In the genomic region with DNA sequence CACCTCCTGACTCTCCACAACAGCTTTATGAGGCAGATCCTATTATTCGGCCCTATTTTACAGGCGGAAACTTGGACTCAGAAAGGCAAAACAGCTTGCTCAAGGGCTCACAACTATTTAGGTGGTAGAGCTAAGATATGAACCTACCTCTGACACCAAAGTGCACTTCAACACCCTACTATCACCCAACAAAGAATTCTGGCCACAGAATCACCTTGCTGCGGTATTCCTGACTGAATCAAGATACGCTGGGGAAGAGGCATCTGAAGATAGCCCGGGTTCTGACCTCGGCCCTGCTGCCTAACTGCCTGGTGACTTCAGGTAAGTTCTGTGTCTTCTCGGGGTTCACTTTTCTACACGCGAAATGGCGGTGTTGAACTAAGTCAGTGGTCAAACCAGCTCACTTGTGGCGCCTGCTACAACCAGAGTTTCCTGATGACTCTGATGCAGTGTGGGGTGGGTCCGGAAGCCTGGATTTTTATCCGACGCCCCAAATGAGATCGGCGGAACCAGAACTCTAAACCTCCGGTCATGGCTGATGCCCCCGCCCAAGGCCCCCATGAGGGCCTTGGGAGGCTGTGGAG, we compare ENCODE assay signal across 8 cellular contexts. TPM values are rescaled to one million over a fixed set of nuclear protein-coding genes. Genes with fewer than 3 reads are reported as not detected.
DNase-seq lines count a peak whose midpoint lies in the region; ATAC-seq and TF ChIP-seq lines count a peak whose summit lies in the region.

No MANE protein-coding gene starts in this region.

- no peaks in the 10 kb centered on the region for H4K20me1 ChIP-seq in GM23338 (replicated peaks; ENCODE audit: insufficient read depth)

- ATAC-seq in GM23338 (no peak), right lobe of liver (peak in 1 of 4 donors; percentile 27), upper lobe of left lung (ENCODE audit: low FRiP score in 2 of 2) (no peak)

- H3K9me3 Mint-ChIP-seq in GM23338: no peaks in the 10 kb centered on the region; the same call in 2 of the 3 replicates

- CTCF ChIA-PET in AG04450 (lab: Charles Lee): interaction anchor here (1.0 to 1.6 kb wide), 2 partner anchors 11 to 119 kb away, joined by 3 to 7 read pairs; no protein-coding TSS in a partner anchor

- peak overlapping the region; percentile 95 for H3K4me3 Mint-ChIP-seq in GM23338

- peaks cover 51% of the 10 kb centered on the region for H3K79me2 ChIP-seq in GM23338 (replicated peaks; ENCODE audit: insufficient read depth)

- WGBS in right lobe of liver (ENCODE audit: insufficient coverage, low coverage, low lambda C conversion rate, missing lambda C conversion rate): 3% methylated on average over 18 of the region's 18 CpGs
- WGBS in upper lobe of left lung, 2 donors: 6 to 7% methylated on average over 2 to 18 of the region's 18 CpGs

- H3K4me1 Mint-ChIP-seq in GM23338: peaks cover 13% of the 10 kb centered on the region; the same call in 2 of the 3 replicates

- H3K36me3 Mint-ChIP-seq in GM23338 (ENCODE audit: low read depth): no peaks in the 10 kb centered on the region

- H3F3A ChIP-seq in GM23338 (replicated peaks; ENCODE audit: low read depth): peaks cover 8% of the 10 kb centered on the region; the same call in 1 of the 2 replicates

- H3K27me3 ChIP-seq in AG04450 (ENCODE audit: control insufficient read depth, insufficient read depth, low read length) (no peaks in the 10 kb centered on the region), GM23338 (ENCODE audit: insufficient read depth) (no peaks in the 10 kb centered on the region), adipocyte (replicated peaks; ENCODE audit: control insufficient read depth, insufficient read depth, low read length) (no peaks in the 10 kb centered on the region), right lobe of liver (no peaks in the 10 kb centered on the region), upper lobe of left lung (no peaks in the 10 kb centered on the region)

- H3K4me3 ChIP-seq in AG04450 (ENCODE audit: low read depth, low read length) (peak overlapping the region; percentile 95), GM23338 (peak overlapping the region; percentile 78), adipocyte (ENCODE audit: low read length) (peak overlapping the region; percentile 96), right lobe of liver (peak overlapping the region; percentile 83 to 92 (median 91)), upper lobe of left lung (peak overlapping the region; percentile 54 to 85 (median 76))

- DNase-seq in AG04450 (ENCODE audit: low read depth, low spot score): no peak
- no peak for DNase-seq in GM23338 (ENCODE audit: low spot score)
- DNase-seq in adipocyte (ENCODE audit: low read depth): no peak
- DNase-seq in right lobe of liver: no peak
- no peak for DNase-seq in upper lobe of left lung
- DNase-seq in LoVo (ENCODE audit: low spot score): no peak
- DNase-seq in activated CD4-positive, alpha-beta T cell treated with anti-CD3 and anti-CD28 coated beads for 4 hours: no peak
- no peak for DNase-seq in SKM-1 treated with dmso at 0.1 percent for 144 hours (lab: John Stamatoyannopoulos, UW; ENCODE audit: unreplicated experiment)

- H3K4me1 ChIP-seq in GM23338 (ENCODE audit: insufficient read depth): peaks cover 36% of the 10 kb centered on the region
- H3K4me1 ChIP-seq in adipocyte (ENCODE audit: control insufficient read depth, insufficient read depth, low read length): peaks cover 40% of the 10 kb centered on the region
- H3K4me1 ChIP-seq in right lobe of liver: peaks cover 0 to 18% (median 0%) of the 10 kb centered on the region in 4 donors
- H3K4me1 ChIP-seq in upper lobe of left lung: peaks cover 46 to 59% (median 49%) of the 10 kb centered on the region in 4 donors

- H3K27me3 Mint-ChIP-seq in GM23338 (ENCODE audit: insufficient read depth, low read depth, poor library complexity): peaks cover 10% of the 10 kb centered on the region

- TF ChIP-seq POLR2A in right lobe of liver (IDR thresholded peaks at IDR 0.05) (no peak), upper lobe of left lung (IDR thresholded peaks at IDR 0.05) (no peak)

- H3K9me3 ChIP-seq in AG04450 (ENCODE audit: control insufficient read depth, insufficient read depth, low read length) (no peaks in the 10 kb centered on the region), adipocyte (ENCODE audit: control insufficient read depth, low read length) (no peaks in the 10 kb centered on the region), right lobe of liver (no peaks in the 10 kb centered on the region), upper lobe of left lung (no peaks in the 10 kb centered on the region)

- peak overlapping the region; percentile 94 for H3K9ac ChIP-seq in adipocyte (ENCODE audit: low read length)

- intact Hi-C loops in right lobe of liver (cut with DNase I): no loop called here

- H3K4me2 ChIP-seq in GM23338: peak overlapping the region; percentile 93

- TF ChIP-seq CTCF in AG04450 (IDR thresholded peaks at IDR 0.05; ENCODE audit: low read depth, low read length): no peak
- TF ChIP-seq CTCF in GM23338 (conservative IDR thresholded peaks at IDR 0.05; ENCODE audit: low read depth in 2 of 2): no peak
- no peak for TF ChIP-seq CTCF in right lobe of liver (IDR thresholded peaks at IDR 0.05)
- no peak for TF ChIP-seq CTCF in upper lobe of left lung (IDR thresholded peaks at IDR 0.05)

- H3K27ac ChIP-seq in AG04450 (ENCODE audit: low read depth, low read length) (peak overlapping the region; percentile 99), GM23338 (ENCODE audit: low read depth) (peak overlapping the region; percentile 97), right lobe of liver (peak overlapping the region; percentile 93 to 94 (median 94)), upper lobe of left lung (peak overlapping the region; percentile 97 to 99 (median 98))

- POLR2A ChIA-PET in AG04450 (lab: Yijun Ruan, JAX): interaction anchor here (0.6 to 1.9 kb wide), 4 partner anchors 26 to 222 kb away, joined by 3 to 6 read pairs (median 4); partner anchors contain the start of gene HCRTR1

- H2AFZ ChIP-seq in GM23338: no peak overlapping the region

- peak overlapping the region; percentile 100 for H3K27ac Mint-ChIP-seq in GM23338

- H3K9me2 ChIP-seq in GM23338 (ENCODE audit: insufficient read depth): no peaks in the 10 kb centered on the region

- H3K36me3 ChIP-seq in GM23338 (ENCODE audit: insufficient read depth) (no peaks in the 10 kb centered on the region), adipocyte (ENCODE audit: control insufficient read depth, insufficient read depth, low read length, severe bottlenecking) (no peaks in the 10 kb centered on the region), right lobe of liver (no peaks in the 10 kb centered on the region), upper lobe of left lung (no peaks in the 10 kb centered on the region)

- TF ChIP-seq EP300 in upper lobe of left lung (IDR thresholded peaks at IDR 0.05): no peak

TF ChIP-seq in GM23338, 12 proteins besides CTCF, POLR2A, EP300 and RAD21 (continues in another document):
- TF ChIP-seq, protein P1, sequence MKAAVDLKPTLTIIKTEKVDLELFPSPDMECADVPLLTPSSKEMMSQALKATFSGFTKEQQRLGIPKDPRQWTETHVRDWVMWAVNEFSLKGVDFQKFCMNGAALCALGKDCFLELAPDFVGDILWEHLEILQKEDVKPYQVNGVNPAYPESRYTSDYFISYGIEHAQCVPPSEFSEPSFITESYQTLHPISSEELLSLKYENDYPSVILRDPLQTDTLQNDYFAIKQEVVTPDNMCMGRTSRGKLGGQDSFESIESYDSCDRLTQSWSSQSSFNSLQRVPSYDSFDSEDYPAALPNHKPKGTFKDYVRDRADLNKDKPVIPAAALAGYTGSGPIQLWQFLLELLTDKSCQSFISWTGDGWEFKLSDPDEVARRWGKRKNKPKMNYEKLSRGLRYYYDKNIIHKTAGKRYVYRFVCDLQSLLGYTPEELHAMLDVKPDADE (IDR thresholded peaks at IDR 0.05): no peak
- no peak for TF ChIP-seq ZNF114 (CRISPR knock-in tag; IDR thresholded peaks at IDR 0.05)

RNA-seq across cellular contexts. Expression of gene PEF1, which starts 0.6 kb away (rescaled TPM):
- polyA plus RNA-seq in AG04450 (2011; rRNA removed) (71.8 and 88.3 TPM in 2 replicates), GM23338 (2016; fragmentation: Nextera tagmentation; extraction: Ambion mirVana) (22.0 and 22.3 TPM in 2 replicates)
- polyA minus RNA-seq in AG04450 (2011; rRNA and poly(A)+ RNA removed): 78.5 and 91.7 TPM in 2 replicates
- total RNA-seq in GM23338 (2014; rRNA removed; shearing (Covaris generic)): 60.5 and 68.5 TPM in 2 replicates
- total RNA-seq in right lobe of liver (10 to 100 TPM; 23.9 to 47.5 (median 32.5) TPM), upper lobe of left lung (100 to 1,000 TPM in 1 of 6 donors, 10 to 100 TPM in 5; 52.4 to 135 (median 77.4) TPM)

RNA-seq across cellular contexts. Expression of gene HCRTR1, which starts 26.6 kb away (rescaled TPM):
- not detected in 2 replicates for polyA plus RNA-seq in AG04450 (2011; rRNA removed)
- not detected in 2 replicates for polyA minus RNA-seq in AG04450 (2011; rRNA and poly(A)+ RNA removed)
- 1.0 TPM in 1 of 2 replicates, not detected in the other for total RNA-seq in GM23338 (2014; rRNA removed; shearing (Covaris generic))
- polyA plus RNA-seq in GM23338 (2016; fragmentation: Nextera tagmentation; extraction: Ambion mirVana): 0.15 TPM in 1 of 2 replicates, not detected in the other
- total RNA-seq in right lobe of liver: not detected
- 1 to 10 TPM in 1 of 6 donors, not detected in 5; 2.1 TPM for total RNA-seq in upper lobe of left lung

RNA-seq across cellular contexts. Expression of gene COL16A1, which starts 59.7 kb away (rescaled TPM):
- polyA plus RNA-seq in AG04450 (2011; rRNA removed) (35.4 and 39.5 TPM in 2 replicates), GM23338 (2016; fragmentation: Nextera tagmentation; extraction: Ambion mirVana) (3.4 and 4.2 TPM in 2 replicates)
- 47.0 and 64.1 TPM in 2 replicates for polyA minus RNA-seq in AG04450 (2011; rRNA and poly(A)+ RNA removed)
- total RNA-seq in GM23338 (2014; rRNA removed; shearing (Covaris generic)): 13.2 and 15.7 TPM in 2 replicates
- total RNA-seq in right lobe of liver (1 to 10 TPM in 5 of 6 experiments, under 1 TPM in 1; 0.73 to 3.5 (median 1.9) TPM), upper lobe of left lung (100 to 1,000 TPM in 1 of 6 donors, 10 to 100 TPM in 5; 15.2 to 103 (median 40.7) TPM)
